23 cellular contexts compared by ENCODE assay signal in the genomic region with DNA sequence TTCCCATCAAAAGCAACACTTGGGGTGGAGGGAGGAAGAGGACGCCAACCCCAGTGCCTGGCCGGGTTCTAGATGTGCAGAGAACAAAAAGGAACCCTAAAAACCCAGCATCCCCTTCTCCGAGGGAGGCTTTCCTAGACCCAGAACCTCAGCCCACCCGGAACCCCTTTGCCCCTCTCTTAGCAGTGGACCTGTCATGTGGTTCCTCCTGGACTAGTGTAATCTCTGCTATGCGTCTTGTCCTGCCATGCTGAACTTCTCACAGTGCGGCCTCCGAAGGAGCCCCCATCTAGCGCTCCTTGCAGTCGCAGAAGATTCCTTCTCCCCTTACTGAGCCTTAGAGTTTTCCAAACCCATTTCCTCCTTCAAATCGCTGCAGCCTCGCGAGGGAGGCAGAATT. TPM values are rescaled to one million over a fixed set of nuclear protein-coding genes. Genes with fewer than 3 reads are reported as not detected.
"Had no signal": no experiment of that assay in that cellular context is flagged by ENCODE, and none has a peak within 500 bp of the region (broad histone marks: within the 10 kb centered on the region; RNA-seq: fewer than 3 reads in every experiment).

No MANE protein-coding gene starts in this region.

- H3K36me3 ChIP-seq: gastrocnemius medialis, right atrium auricular region, thyroid gland had no signal

- H3K4me3 Mint-ChIP-seq: activated naive CD4-positive, alpha-beta T cell treated with anti-CD3 and anti-CD28 coated beads, Interleukin-2, amount 10 ng/mL, durations not matched to agents 7 days and 5 days; activated naive CD8-positive, alpha-beta T cell treated with anti-CD3 and anti-CD28 coated beads, Interleukin-2, amount 50 U/mL, for 24 hours; T-helper 2 cell treated with Interferon-gamma antibody and Interleukin-4, amounts not matched to agents 5 μg/mL and 100 μg/mL, for 36 hours had no signal

- H3K27ac Mint-ChIP-seq: activated naive CD4-positive, alpha-beta T cell treated with anti-CD3 and anti-CD28 coated beads, Interleukin-2, amount 10 ng/mL, durations not matched to agents 7 days and 5 days; activated naive CD8-positive, alpha-beta T cell treated with anti-CD3 and anti-CD28 coated beads, Interleukin-2, amount 50 U/mL, for 24 hours; T-helper 2 cell treated with Interferon-gamma antibody and Interleukin-4, amounts not matched to agents 5 μg/mL and 100 μg/mL, for 36 hours had no signal

- H3K36me3 Mint-ChIP-seq: activated naive CD4-positive, alpha-beta T cell treated with anti-CD3 and anti-CD28 coated beads, Interleukin-2, amount 10 ng/mL, durations not matched to agents 7 days and 5 days had no signal

- DNase-seq: activated CD4-positive, alpha-beta T cell treated with anti-CD3 and anti-CD28 coated beads, Interleukin-2, amount 50 U/mL, for 1 hour; activated CD8-positive, alpha-beta memory T cell treated with anti-CD3 and anti-CD28 coated beads for 24 hours; activated CD8-positive, alpha-beta memory T cell treated with anti-CD3 and anti-CD28 coated beads, Interleukin-2, amount 50 U/mL, for 48 hours; activated effector memory CD4-positive, alpha-beta T cell treated with Interleukin-2 at 50 U/mL for 16 hours; activated naive CD4-positive, alpha-beta T cell treated with anti-CD3 and anti-CD28 coated beads, Interleukin-2, amount 10 ng/mL, durations not matched to agents 7 days and 5 days; activated naive CD8-positive, alpha-beta T cell treated with anti-CD3 and anti-CD28 coated beads, Interleukin-2, amount 50 U/mL, for 24 hours; activated T-cell treated with anti-CD3 and anti-CD28 coated beads, Interleukin-2, amount 50 U/mL, for 48 hours; gastrocnemius medialis; left colon; stimulated activated CD4-positive, alpha-beta T cell treated with anti-CD3 and anti-CD28 coated beads, Interleukin-12 subunit alpha, Interleukin-12 subunit beta, amount 100 ng/mL, for 4 hours; stimulated activated CD4-positive, alpha-beta T cell treated with anti-CD3 and anti-CD28 coated beads, Interleukin-2, amount 100 ng/mL, for 24 hours; stimulated activated naive CD4-positive, alpha-beta T cell treated with Interleukin-2 at 50 U/mL for 16 hours; thyroid gland had no signal

- H3K9me3 Mint-ChIP-seq: activated naive CD4-positive, alpha-beta T cell treated with anti-CD3 and anti-CD28 coated beads, Interleukin-2, amount 10 ng/mL, durations not matched to agents 7 days and 5 days; activated naive CD8-positive, alpha-beta T cell treated with anti-CD3 and anti-CD28 coated beads, Interleukin-2, amount 50 U/mL, for 24 hours; T-helper 2 cell treated with Interferon-gamma antibody and Interleukin-4, amounts not matched to agents 5 μg/mL and 100 μg/mL, for 36 hours had no signal

- H3K4me1 Mint-ChIP-seq: activated naive CD4-positive, alpha-beta T cell treated with anti-CD3 and anti-CD28 coated beads, Interleukin-2, amount 10 ng/mL, durations not matched to agents 7 days and 5 days; activated naive CD8-positive, alpha-beta T cell treated with anti-CD3 and anti-CD28 coated beads, Interleukin-2, amount 50 U/mL, for 24 hours had no signal

- H3K4me1 ChIP-seq: gastrocnemius medialis, right atrium auricular region, thyroid gland had no signal

- H3K27ac ChIP-seq: coronary artery, gastrocnemius medialis, right atrium auricular region, SK-N-MC, thyroid gland had no signal

- H3K27me3 ChIP-seq: right atrium auricular region, thyroid gland had no signal

- H3K9me3 ChIP-seq: gastrocnemius medialis, right atrium auricular region, thyroid gland had no signal

- ATAC-seq: activated naive CD8-positive, alpha-beta T cell treated with anti-CD3 and anti-CD28 coated beads, Interleukin-2, amount 50 U/mL, for 24 hours; gastrocnemius medialis; left colon had no signal

- H3K4me3 ChIP-seq: lung, SK-N-MC, thyroid gland had no signal

RNA-seq across cellular contexts. Expression of a gene that starts 1.1 kb away (rescaled TPM):
- total RNA-seq: myocyte had no signal

RNA-seq across cellular contexts. Expression of a gene that starts 21.7 kb away (rescaled TPM):
- total RNA-seq: gastrocnemius medialis, left colon, myocyte, posterior vena cava, right atrium auricular region, subcutaneous adipose tissue, urinary bladder had no signal
- polyA plus RNA-seq: esophagus had no signal

RNA-seq across cellular contexts. Expression of a gene that starts 40.4 kb away (rescaled TPM):
- total RNA-seq: gastrocnemius medialis, left colon, lung, myocyte, posterior vena cava, right atrium auricular region, subcutaneous adipose tissue, thyroid gland, urinary bladder had no signal
- polyA plus RNA-seq: esophagus, lung, urinary bladder had no signal
